ENCODE assay signal across 2 cellular contexts in the genomic region with DNA sequence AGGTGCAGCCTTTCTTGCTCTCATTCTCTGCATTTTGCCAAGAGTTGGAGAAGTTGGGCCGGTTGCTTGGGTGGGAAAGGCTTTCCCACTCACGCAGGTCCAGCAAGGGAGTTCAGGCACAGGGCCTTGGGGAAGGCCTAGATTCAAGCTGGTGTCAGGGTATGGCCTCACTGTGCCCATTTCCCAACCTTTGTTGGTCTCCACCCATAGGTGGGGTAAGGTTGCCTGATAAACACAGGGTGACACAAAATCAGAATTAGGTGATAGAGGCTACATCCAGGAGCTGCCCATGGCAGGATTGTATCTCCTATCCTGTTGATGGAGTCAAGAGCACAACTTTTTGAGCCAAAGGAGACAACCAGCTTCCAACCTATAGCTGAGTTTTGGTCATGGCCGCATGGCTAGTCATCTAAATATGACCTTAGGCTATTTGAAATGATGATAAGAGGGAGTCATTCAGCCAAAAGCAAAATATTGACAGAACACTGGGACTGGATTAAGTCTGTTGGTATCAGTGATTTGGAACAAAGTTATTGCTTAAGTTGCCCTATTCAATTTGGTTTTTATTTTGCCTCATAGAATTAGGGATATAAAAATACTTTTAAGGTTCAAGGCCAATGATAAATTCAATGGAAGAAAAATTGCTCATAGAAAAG.
TF ChIP-seq lines count a peak whose summit lies in the region.

No MANE protein-coding gene starts in this region.

TF ChIP-seq in GM23338, 12 proteins besides CTCF, POLR2A, EP300 and RAD21 (continues in another document):
- TF ChIP-seq CREB1 (CRISPR knock-in tag; IDR thresholded peaks at IDR 0.05; ENCODE audit: low read depth) (no peak), EZH2 (IDR thresholded peaks at IDR 0.05; ENCODE audit: low read depth, unreplicated experiment) (no peak), STAT1 (IDR thresholded peaks at IDR 0.05; ENCODE audit: unreplicated experiment) (no peak), JUNB (IDR thresholded peaks at IDR 0.05; ENCODE audit: unreplicated experiment) (no peak), ZNF114 (CRISPR knock-in tag; IDR thresholded peaks at IDR 0.05) (no peak)
- TF ChIP-seq, protein P1, sequence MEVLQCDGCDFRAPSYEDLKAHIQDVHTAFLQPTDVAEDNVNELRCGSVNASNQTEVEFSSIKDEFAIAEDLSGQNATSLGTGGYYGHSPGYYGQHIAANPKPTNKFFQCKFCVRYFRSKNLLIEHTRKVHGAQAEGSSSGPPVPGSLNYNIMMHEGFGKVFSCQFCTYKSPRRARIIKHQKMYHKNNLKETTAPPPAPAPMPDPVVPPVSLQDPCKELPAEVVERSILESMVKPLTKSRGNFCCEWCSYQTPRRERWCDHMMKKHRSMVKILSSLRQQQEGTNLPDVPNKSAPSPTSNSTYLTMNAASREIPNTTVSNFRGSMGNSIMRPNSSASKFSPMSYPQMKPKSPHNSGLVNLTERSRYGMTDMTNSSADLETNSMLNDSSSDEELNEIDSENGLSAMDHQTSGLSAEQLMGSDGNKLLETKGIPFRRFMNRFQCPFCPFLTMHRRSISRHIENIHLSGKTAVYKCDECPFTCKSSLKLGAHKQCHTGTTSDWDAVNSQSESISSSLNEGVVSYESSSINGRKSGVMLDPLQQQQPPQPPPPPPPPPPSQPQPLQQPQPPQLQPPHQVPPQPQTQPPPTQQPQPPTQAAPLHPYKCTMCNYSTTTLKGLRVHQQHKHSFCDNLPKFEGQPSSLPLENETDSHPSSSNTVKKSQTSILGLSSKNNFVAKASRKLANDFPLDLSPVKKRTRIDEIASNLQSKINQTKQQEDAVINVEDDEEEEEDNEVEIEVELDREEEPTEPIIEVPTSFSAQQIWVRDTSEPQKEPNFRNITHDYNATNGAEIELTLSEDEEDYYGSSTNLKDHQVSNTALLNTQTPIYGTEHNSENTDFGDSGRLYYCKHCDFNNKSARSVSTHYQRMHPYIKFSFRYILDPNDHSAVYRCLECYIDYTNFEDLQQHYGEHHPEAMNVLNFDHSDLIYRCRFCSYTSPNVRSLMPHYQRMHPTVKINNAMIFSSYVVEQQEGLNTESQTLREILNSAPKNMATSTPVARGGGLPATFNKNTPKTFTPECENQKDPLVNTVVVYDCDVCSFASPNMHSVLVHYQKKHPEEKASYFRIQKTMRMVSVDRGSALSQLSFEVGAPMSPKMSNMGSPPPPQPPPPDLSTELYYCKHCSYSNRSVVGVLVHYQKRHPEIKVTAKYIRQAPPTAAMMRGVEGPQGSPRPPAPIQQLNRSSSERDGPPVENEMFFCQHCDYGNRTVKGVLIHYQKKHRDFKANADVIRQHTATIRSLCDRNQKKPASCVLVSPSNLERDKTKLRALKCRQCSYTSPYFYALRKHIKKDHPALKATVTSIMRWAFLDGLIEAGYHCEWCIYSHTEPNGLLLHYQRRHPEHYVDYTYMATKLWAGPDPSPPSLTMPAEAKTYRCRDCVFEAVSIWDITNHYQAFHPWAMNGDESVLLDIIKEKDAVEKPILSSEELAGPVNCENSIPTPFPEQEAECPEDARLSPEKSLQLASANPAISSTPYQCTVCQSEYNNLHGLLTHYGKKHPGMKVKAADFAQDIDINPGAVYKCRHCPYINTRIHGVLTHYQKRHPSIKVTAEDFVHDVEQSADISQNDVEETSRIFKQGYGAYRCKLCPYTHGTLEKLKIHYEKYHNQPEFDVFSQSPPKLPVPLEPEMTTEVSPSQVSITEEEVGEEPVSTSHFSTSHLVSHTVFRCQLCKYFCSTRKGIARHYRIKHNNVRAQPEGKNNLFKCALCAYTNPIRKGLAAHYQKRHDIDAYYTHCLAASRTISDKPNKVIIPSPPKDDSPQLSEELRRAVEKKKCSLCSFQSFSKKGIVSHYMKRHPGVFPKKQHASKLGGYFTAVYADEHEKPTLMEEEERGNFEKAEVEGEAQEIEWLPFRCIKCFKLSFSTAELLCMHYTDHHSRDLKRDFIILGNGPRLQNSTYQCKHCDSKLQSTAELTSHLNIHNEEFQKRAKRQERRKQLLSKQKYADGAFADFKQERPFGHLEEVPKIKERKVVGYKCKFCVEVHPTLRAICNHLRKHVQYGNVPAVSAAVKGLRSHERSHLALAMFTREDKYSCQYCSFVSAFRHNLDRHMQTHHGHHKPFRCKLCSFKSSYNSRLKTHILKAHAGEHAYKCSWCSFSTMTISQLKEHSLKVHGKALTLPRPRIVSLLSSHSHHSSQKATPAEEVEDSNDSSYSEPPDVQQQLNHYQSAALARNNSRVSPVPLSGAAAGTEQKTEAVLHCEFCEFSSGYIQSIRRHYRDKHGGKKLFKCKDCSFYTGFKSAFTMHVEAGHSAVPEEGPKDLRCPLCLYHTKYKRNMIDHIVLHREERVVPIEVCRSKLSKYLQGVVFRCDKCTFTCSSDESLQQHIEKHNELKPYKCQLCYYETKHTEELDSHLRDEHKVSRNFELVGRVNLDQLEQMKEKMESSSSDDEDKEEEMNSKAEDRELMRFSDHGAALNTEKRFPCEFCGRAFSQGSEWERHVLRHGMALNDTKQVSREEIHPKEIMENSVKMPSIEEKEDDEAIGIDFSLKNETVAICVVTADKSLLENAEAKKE (CRISPR knock-in tag; IDR thresholded peaks at IDR 0.05) = no peak
- TF ChIP-seq, protein P2, sequence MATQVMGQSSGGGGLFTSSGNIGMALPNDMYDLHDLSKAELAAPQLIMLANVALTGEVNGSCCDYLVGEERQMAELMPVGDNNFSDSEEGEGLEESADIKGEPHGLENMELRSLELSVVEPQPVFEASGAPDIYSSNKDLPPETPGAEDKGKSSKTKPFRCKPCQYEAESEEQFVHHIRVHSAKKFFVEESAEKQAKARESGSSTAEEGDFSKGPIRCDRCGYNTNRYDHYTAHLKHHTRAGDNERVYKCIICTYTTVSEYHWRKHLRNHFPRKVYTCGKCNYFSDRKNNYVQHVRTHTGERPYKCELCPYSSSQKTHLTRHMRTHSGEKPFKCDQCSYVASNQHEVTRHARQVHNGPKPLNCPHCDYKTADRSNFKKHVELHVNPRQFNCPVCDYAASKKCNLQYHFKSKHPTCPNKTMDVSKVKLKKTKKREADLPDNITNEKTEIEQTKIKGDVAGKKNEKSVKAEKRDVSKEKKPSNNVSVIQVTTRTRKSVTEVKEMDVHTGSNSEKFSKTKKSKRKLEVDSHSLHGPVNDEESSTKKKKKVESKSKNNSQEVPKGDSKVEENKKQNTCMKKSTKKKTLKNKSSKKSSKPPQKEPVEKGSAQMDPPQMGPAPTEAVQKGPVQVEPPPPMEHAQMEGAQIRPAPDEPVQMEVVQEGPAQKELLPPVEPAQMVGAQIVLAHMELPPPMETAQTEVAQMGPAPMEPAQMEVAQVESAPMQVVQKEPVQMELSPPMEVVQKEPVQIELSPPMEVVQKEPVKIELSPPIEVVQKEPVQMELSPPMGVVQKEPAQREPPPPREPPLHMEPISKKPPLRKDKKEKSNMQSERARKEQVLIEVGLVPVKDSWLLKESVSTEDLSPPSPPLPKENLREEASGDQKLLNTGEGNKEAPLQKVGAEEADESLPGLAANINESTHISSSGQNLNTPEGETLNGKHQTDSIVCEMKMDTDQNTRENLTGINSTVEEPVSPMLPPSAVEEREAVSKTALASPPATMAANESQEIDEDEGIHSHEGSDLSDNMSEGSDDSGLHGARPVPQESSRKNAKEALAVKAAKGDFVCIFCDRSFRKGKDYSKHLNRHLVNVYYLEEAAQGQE (IDR thresholded peaks at IDR 0.05; ENCODE audit: unreplicated experiment) = no peak
- TF ChIP-seq, protein P3, sequence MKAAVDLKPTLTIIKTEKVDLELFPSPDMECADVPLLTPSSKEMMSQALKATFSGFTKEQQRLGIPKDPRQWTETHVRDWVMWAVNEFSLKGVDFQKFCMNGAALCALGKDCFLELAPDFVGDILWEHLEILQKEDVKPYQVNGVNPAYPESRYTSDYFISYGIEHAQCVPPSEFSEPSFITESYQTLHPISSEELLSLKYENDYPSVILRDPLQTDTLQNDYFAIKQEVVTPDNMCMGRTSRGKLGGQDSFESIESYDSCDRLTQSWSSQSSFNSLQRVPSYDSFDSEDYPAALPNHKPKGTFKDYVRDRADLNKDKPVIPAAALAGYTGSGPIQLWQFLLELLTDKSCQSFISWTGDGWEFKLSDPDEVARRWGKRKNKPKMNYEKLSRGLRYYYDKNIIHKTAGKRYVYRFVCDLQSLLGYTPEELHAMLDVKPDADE (IDR thresholded peaks at IDR 0.05) = no peak

TF ChIP-seq in HepG2, 621 proteins besides CTCF, POLR2A, EP300 and RAD21:
- TF ChIP-seq, protein P4, sequence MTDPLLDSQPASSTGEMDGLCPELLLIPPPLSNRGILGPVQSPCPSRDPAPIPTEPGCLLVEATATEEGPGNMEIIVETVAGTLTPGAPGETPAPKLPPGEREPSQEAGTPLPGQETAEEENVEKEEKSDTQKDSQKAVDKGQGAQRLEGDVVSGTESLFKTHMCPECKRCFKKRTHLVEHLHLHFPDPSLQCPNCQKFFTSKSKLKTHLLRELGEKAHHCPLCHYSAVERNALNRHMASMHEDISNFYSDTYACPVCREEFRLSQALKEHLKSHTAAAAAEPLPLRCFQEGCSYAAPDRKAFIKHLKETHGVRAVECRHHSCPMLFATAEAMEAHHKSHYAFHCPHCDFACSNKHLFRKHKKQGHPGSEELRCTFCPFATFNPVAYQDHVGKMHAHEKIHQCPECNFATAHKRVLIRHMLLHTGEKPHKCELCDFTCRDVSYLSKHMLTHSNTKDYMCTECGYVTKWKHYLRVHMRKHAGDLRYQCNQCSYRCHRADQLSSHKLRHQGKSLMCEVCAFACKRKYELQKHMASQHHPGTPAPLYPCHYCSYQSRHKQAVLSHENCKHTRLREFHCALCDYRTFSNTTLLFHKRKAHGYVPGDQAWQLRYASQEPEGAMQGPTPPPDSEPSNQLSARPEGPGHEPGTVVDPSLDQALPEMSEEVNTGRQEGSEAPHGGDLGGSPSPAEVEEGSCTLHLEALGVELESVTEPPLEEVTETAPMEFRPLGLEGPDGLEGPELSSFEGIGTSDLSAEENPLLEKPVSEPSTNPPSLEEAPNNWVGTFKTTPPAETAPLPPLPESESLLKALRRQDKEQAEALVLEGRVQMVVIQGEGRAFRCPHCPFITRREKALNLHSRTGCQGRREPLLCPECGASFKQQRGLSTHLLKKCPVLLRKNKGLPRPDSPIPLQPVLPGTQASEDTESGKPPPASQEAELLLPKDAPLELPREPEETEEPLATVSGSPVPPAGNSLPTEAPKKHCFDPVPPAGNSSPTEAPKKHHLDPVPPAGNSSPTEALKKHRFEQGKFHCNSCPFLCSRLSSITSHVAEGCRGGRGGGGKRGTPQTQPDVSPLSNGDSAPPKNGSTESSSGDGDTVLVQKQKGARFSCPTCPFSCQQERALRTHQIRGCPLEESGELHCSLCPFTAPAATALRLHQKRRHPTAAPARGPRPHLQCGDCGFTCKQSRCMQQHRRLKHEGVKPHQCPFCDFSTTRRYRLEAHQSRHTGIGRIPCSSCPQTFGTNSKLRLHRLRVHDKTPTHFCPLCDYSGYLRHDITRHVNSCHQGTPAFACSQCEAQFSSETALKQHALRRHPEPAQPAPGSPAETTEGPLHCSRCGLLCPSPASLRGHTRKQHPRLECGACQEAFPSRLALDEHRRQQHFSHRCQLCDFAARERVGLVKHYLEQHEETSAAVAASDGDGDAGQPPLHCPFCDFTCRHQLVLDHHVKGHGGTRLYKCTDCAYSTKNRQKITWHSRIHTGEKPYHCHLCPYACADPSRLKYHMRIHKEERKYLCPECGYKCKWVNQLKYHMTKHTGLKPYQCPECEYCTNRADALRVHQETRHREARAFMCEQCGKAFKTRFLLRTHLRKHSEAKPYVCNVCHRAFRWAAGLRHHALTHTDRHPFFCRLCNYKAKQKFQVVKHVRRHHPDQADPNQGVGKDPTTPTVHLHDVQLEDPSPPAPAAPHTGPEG (CRISPR knock-in tag; IDR thresholded peaks at IDR 0.05) = no peak
- TF ChIP-seq SOX13 (IDR thresholded peaks at IDR 0.05) (no peak), SOX13 (CRISPR knock-in tag; conservative IDR thresholded peaks at IDR 0.05 in 1 of 2, IDR thresholded peaks at IDR 0.05 in 1 of 2) (0 out of 4 replicates have a peak, but pooled peaks of 1 of the 2 experiments have one; percentile 16), HNF4A (CRISPR knock-in tag; IDR thresholded peaks at IDR 0.05) (0 out of 2 replicates have a peak, but pooled peaks have one; percentile 16), GATAD2A (CRISPR knock-in tag; IDR thresholded peaks at IDR 0.05) (0 out of 2 replicates have a peak, but pooled peaks have one; percentile 18)
- TF ChIP-seq, protein P5, sequence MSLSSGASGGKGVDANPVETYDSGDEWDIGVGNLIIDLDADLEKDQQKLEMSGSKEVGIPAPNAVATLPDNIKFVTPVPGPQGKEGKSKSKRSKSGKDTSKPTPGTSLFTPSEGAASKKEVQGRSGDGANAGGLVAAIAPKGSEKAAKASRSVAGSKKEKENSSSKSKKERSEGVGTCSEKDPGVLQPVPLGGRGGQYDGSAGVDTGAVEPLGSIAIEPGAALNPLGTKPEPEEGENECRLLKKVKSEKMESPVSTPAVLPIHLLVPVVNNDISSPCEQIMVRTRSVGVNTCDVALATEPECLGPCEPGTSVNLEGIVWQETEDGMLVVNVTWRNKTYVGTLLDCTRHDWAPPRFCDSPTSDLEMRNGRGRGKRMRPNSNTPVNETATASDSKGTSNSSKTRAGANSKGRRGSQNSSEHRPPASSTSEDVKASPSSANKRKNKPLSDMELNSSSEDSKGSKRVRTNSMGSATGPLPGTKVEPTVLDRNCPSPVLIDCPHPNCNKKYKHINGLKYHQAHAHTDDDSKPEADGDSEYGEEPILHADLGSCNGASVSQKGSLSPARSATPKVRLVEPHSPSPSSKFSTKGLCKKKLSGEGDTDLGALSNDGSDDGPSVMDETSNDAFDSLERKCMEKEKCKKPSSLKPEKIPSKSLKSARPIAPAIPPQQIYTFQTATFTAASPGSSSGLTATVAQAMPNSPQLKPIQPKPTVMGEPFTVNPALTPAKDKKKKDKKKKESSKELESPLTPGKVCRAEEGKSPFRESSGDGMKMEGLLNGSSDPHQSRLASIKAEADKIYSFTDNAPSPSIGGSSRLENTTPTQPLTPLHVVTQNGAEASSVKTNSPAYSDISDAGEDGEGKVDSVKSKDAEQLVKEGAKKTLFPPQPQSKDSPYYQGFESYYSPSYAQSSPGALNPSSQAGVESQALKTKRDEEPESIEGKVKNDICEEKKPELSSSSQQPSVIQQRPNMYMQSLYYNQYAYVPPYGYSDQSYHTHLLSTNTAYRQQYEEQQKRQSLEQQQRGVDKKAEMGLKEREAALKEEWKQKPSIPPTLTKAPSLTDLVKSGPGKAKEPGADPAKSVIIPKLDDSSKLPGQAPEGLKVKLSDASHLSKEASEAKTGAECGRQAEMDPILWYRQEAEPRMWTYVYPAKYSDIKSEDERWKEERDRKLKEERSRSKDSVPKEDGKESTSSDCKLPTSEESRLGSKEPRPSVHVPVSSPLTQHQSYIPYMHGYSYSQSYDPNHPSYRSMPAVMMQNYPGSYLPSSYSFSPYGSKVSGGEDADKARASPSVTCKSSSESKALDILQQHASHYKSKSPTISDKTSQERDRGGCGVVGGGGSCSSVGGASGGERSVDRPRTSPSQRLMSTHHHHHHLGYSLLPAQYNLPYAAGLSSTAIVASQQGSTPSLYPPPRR (CRISPR knock-in tag; IDR thresholded peaks at IDR 0.05; ENCODE audit: borderline replicate concordance) = 0 out of 2 replicates have a peak, but pooled peaks have one; percentile 28
TF ChIP-seq in HepG2: peak in this region for 4.
